8 cellular contexts compared by ENCODE assay signal in genomic region chr17:81870155-81870977, GRCh38. TPM values are rescaled to one million over a fixed set of nuclear protein-coding genes. Genes with fewer than 3 reads are reported as not detected.
DNase-seq lines count a peak whose midpoint lies in the region; ATAC-seq, FAIRE-seq and TF ChIP-seq lines count a peak whose summit lies in the region.

No MANE protein-coding gene starts in this region.

- no peaks in the 10 kb centered on the region for H3K9me3 Mint-ChIP-seq in stimulated activated naive CD8-positive, alpha-beta T cell treated with anti-CD3 and anti-CD28 coated beads, Interleukin-15, Interleukin-2, amounts not matched to agents 100 ng/mL and 50 ng/mL, for 24 hours

- H2AFZ ChIP-seq in HepG2 (ENCODE audit: low read length) = no peak overlapping the region

- TF ChIP-seq EP300 in HepG2 (IDR thresholded peaks at IDR 0.05; ENCODE audit: low read depth in 2 of 2, low read length in 2 of 2) = no peak
- TF ChIP-seq EP300 in HepG2 (CRISPR knock-in tag; IDR thresholded peaks at IDR 0.05; ENCODE audit: borderline replicate concordance) = no peak

- TF ChIP-seq CTCF in HepG2 (CRISPR knock-in tag; IDR thresholded peaks at IDR 0.05) = no peak

- peak; percentile 14 for ATAC-seq in HG02973 (IDR thresholded peaks at IDR 0.05; ENCODE audit: unreplicated experiment)
- peak; percentile 3 for ATAC-seq in HepG2
- ATAC-seq in HG02571 (IDR thresholded peaks at IDR 0.05; ENCODE audit: unreplicated experiment) = no peak

- H3K36me3 Mint-ChIP-seq in stimulated activated naive CD8-positive, alpha-beta T cell treated with anti-CD3 and anti-CD28 coated beads, Interleukin-15, Interleukin-2, amounts not matched to agents 100 ng/mL and 50 ng/mL, for 24 hours (ENCODE audit: low read depth) = peaks cover 23% of the 10 kb centered on the region

- WGBS in HepG2 (ENCODE audit: low lambda C conversion rate) = 0% methylated on average over 8 of the region's 64 CpGs

- H3K79me2 ChIP-seq in HepG2 (ENCODE audit: insufficient read depth, low read length) = peaks cover 24% of the 10 kb centered on the region

- TF ChIP-seq RAD21 in HepG2 (CRISPR knock-in tag; IDR thresholded peaks at IDR 0.05) = no peak; the same call in 1 of the 2 replicates

- no peaks in the 10 kb centered on the region for H3K9me3 ChIP-seq in SK-N-MC (ENCODE audit: low read depth, low read length)
- H3K9me3 ChIP-seq in HepG2 (ENCODE audit: low read length) = no peaks in the 10 kb centered on the region

- H3K27ac ChIP-seq in SK-N-MC (peak overlapping the region; percentile 81), HepG2 (ENCODE audit: extremely low read length, insufficient read depth, low read length) (peak overlapping the region; percentile 80)

- H3K4me3 ChIP-seq in SK-N-MC = peak overlapping the region; percentile 82
- peak overlapping the region; percentile 72 to 92 (median 85) for H3K4me3 ChIP-seq in HepG2 (replicated peaks in 1 of 3; ENCODE audit: insufficient read depth in 1 of 3, low read depth in 2 of 3, low read length in 3 of 3)

- peaks cover 63% of the 10 kb centered on the region for H3K4me1 Mint-ChIP-seq in stimulated activated naive CD8-positive, alpha-beta T cell treated with anti-CD3 and anti-CD28 coated beads, Interleukin-15, Interleukin-2, amounts not matched to agents 100 ng/mL and 50 ng/mL, for 24 hours (ENCODE audit: low read depth)

- H3K27me3 Mint-ChIP-seq in stimulated activated naive CD8-positive, alpha-beta T cell treated with anti-CD3 and anti-CD28 coated beads, Interleukin-15, Interleukin-2, amounts not matched to agents 100 ng/mL and 50 ng/mL, for 24 hours = no peaks in the 10 kb centered on the region

- CTCF ChIA-PET in HepG2 (lab: Yijun Ruan, JAX; ENCODE audit: low intra/inter-chr PET ratio, low total read pairs) = interaction anchor here (1.4 kb wide), 1 partner anchor 151 kb away, joined by 3 read pairs; no protein-coding TSS in a partner anchor

- no TSS peak for BruUV-seq in HepG2 (replicated peaks; lab: Mats Ljungman, UMichigan)

- H3K4me3 Mint-ChIP-seq in stimulated activated naive CD8-positive, alpha-beta T cell treated with anti-CD3 and anti-CD28 coated beads, Interleukin-15, Interleukin-2, amounts not matched to agents 100 ng/mL and 50 ng/mL, for 24 hours = peak overlapping the region; percentile 91

- in situ Hi-C loops in HepG2 (cut with HindIII; ENCODE audit: extremely low pct_ligation_motif_present, low pct_unique_long_range_greater_than_20kb) = no loop called here

- TF ChIP-seq POLR2A in HepG2 (IDR thresholded peaks at IDR 0.05; ENCODE audit: insufficient read depth in 1 of 2, low read depth in 2 of 2, low read length in 2 of 2) = peak in 1 of 2 experiments; percentile 47; a peak in 1 of 4 replicates

- DNase-seq in NCI-H1694 treated with DMSO at 0.1 percent for 48 hours (lab: John Stamatoyannopoulos, UW) (peak; percentile 45), NCI-H1694 (lab: John Stamatoyannopoulos, UW) (no peak), SK-N-MC (ENCODE audit: low read depth, low spot score) (no peak), HepG2 (ENCODE audit: low spot score) (no peak)
- DNase-seq in central memory CD4-positive, alpha-beta T cell = peak; percentile 44

- FAIRE-seq in HepG2 (lab: Jason Lieb, UNC) = no peak

- H3K27ac Mint-ChIP-seq in stimulated activated naive CD8-positive, alpha-beta T cell treated with anti-CD3 and anti-CD28 coated beads, Interleukin-15, Interleukin-2, amounts not matched to agents 100 ng/mL and 50 ng/mL, for 24 hours = peak overlapping the region; percentile 91

- peak overlapping the region; percentile 75 for H3K4me2 ChIP-seq in HepG2 (ENCODE audit: low read depth, low read length)

- POLR2A ChIA-PET in HepG2 (lab: Yijun Ruan, JAX) = interaction anchor here (0.8 to 4.3 kb wide), 20 partner anchors 9 to 232 kb away, joined by 3 to 26 read pairs (median 7); partner anchors contain the start of genes ALYREF, ANAPC11, CENPX and DCXR

- H3K9ac ChIP-seq in SK-N-MC (ENCODE audit: insufficient read length) (peak overlapping the region; percentile 94), HepG2 (ENCODE audit: insufficient read depth, low read depth, low read length) (peak overlapping the region; percentile 88)

- H4K20me1 ChIP-seq in HepG2 (ENCODE audit: insufficient read depth, low read length) = peaks cover 40% of the 10 kb centered on the region; the same call in 1 of the 2 replicates

- H3K27me3 ChIP-seq in HepG2 (ENCODE audit: control insufficient read depth in 1 of 2, insufficient read depth in 2 of 2, low read length in 2 of 2) = no peaks in the 10 kb centered on the region

- H3K36me3 ChIP-seq in SK-N-MC (ENCODE audit: insufficient read depth, low read length) (peaks cover 29% of the 10 kb centered on the region), HepG2 (replicated peaks in 1 of 2; ENCODE audit: control insufficient read depth in 1 of 2, insufficient read depth in 2 of 2, low read length in 2 of 2) (peaks cover 15 to 20% of the 10 kb centered on the region in 2 experiments)

- peaks cover 65% of the 10 kb centered on the region for H3K4me1 ChIP-seq in HepG2 (ENCODE audit: insufficient read depth, low read length)

- intact Hi-C loops in HepG2 (cut with micrococcal nuclease; ENCODE audit: unreplicated experiment) = loop anchor here (5.0 kb wide), 1 partner anchor 42 kb away; the partner anchor contains the start of gene PCYT2

RNA-seq across cellular contexts. Expression of gene ARHGDIA, which starts 0.8 kb away (rescaled TPM):
- 64.0 and 120 TPM in 2 replicates for total RNA-seq in HepG2 (2016; rRNA removed; fragmentation: Illumina TruSeq; extraction: Trizol)
- total RNA-seq in HepG2 (2016; cell fraction: cytosol; rRNA removed; fragmentation: Illumina TruSeq; extraction: Trizol; ENCODE audit: low read depth) = 25.7 and 26.7 TPM in 2 replicates
- total RNA-seq in HepG2 (2016; cell fraction: insoluble cytoplasmic fraction; rRNA removed; fragmentation: Illumina TruSeq; extraction: Trizol) = 73.7 and 111 TPM in 2 replicates
- total RNA-seq in HepG2 (2016; cell fraction: membrane; rRNA removed; fragmentation: Illumina TruSeq; extraction: Trizol) = 68.1 and 73.5 TPM in 2 replicates
- 66.3 and 84.1 TPM in 2 replicates for total RNA-seq in HepG2 (2016; cell fraction: nucleus; rRNA removed; fragmentation: Illumina TruSeq; extraction: Trizol)
- polyA plus RNA-seq in HepG2 (2011; rRNA removed) = 40.0 and 52.1 TPM in 2 replicates
- polyA plus RNA-seq in HepG2 (2011; cell fraction: cytosol; rRNA removed) = 61.3 and 96.2 TPM in 2 replicates
- polyA plus RNA-seq in HepG2 (2011; cell fraction: nucleus; rRNA removed) = 174 and 191 TPM in 2 replicates
- 159 and 169 TPM in 2 replicates for polyA plus RNA-seq in HepG2 (2012)
- 89.7 and 102 TPM in 2 replicates for polyA plus RNA-seq in HepG2 (2016; cell fraction: cytosol; fragmentation: Illumina TruSeq; extraction: Trizol; ENCODE audit: low read depth)
- 221 and 287 TPM in 2 replicates for polyA plus RNA-seq in HepG2 (2016; cell fraction: insoluble cytoplasmic fraction; fragmentation: Illumina TruSeq; extraction: Trizol; ENCODE audit: low read depth)
- 171 and 188 TPM in 2 replicates for polyA plus RNA-seq in HepG2 (2016; cell fraction: membrane; fragmentation: Illumina TruSeq; extraction: Trizol; ENCODE audit: low read depth)
- polyA plus RNA-seq in HepG2 (2016; cell fraction: nucleus; fragmentation: Illumina TruSeq; extraction: Trizol; ENCODE audit: insufficient read depth, low read depth) = 248 and 249 TPM in 2 replicates
- polyA minus RNA-seq in HepG2 (2011; rRNA and poly(A)+ RNA removed; ENCODE audit: low replicate concordance) = 35.7 and 46.7 TPM in 2 replicates
- 54.0 and 54.8 TPM in 2 replicates for polyA minus RNA-seq in HepG2 (2011; cell fraction: cytosol; rRNA and poly(A)+ RNA removed)
- 52.7 and 57.6 TPM in 2 replicates for polyA minus RNA-seq in HepG2 (2011; cell fraction: nucleus; rRNA and poly(A)+ RNA removed)

RNA-seq across cellular contexts. Expression of gene P4HB, which starts 10.0 kb away (rescaled TPM):
- 337 and 782 TPM in 2 replicates for total RNA-seq in HepG2 (2016; rRNA removed; fragmentation: Illumina TruSeq; extraction: Trizol)
- 162 and 167 TPM in 2 replicates for total RNA-seq in HepG2 (2016; cell fraction: cytosol; rRNA removed; fragmentation: Illumina TruSeq; extraction: Trizol; ENCODE audit: low read depth)
- total RNA-seq in HepG2 (2016; cell fraction: insoluble cytoplasmic fraction; rRNA removed; fragmentation: Illumina TruSeq; extraction: Trizol) = 282 and 813 TPM in 2 replicates
- total RNA-seq in HepG2 (2016; cell fraction: membrane; rRNA removed; fragmentation: Illumina TruSeq; extraction: Trizol) = 299 and 300 TPM in 2 replicates
- 801 and 884 TPM in 2 replicates for total RNA-seq in HepG2 (2016; cell fraction: nucleus; rRNA removed; fragmentation: Illumina TruSeq; extraction: Trizol)
- 181 and 185 TPM in 2 replicates for polyA plus RNA-seq in HepG2 (2011; rRNA removed)
- 150 and 176 TPM in 2 replicates for polyA plus RNA-seq in HepG2 (2011; cell fraction: cytosol; rRNA removed)
- 517 and 557 TPM in 2 replicates for polyA plus RNA-seq in HepG2 (2011; cell fraction: nucleus; rRNA removed)
- 1,462 and 1,524 TPM in 2 replicates for polyA plus RNA-seq in HepG2 (2012)
- 236 TPM in 2 replicates for polyA plus RNA-seq in HepG2 (2016; cell fraction: cytosol; fragmentation: Illumina TruSeq; extraction: Trizol; ENCODE audit: low read depth)
- 494 and 566 TPM in 2 replicates for polyA plus RNA-seq in HepG2 (2016; cell fraction: insoluble cytoplasmic fraction; fragmentation: Illumina TruSeq; extraction: Trizol; ENCODE audit: low read depth)
- polyA plus RNA-seq in HepG2 (2016; cell fraction: membrane; fragmentation: Illumina TruSeq; extraction: Trizol; ENCODE audit: low read depth) = 378 and 399 TPM in 2 replicates
- 2,290 and 2,428 TPM in 2 replicates for polyA plus RNA-seq in HepG2 (2016; cell fraction: nucleus; fragmentation: Illumina TruSeq; extraction: Trizol; ENCODE audit: insufficient read depth, low read depth)
- 90.8 and 213 TPM in 2 replicates for polyA minus RNA-seq in HepG2 (2011; rRNA and poly(A)+ RNA removed; ENCODE audit: low replicate concordance)
- 303 and 378 TPM in 2 replicates for polyA minus RNA-seq in HepG2 (2011; cell fraction: cytosol; rRNA and poly(A)+ RNA removed)
- 250 and 278 TPM in 2 replicates for polyA minus RNA-seq in HepG2 (2011; cell fraction: nucleus; rRNA and poly(A)+ RNA removed)

RNA-seq across cellular contexts. Expression of gene ALYREF, which starts 21.0 kb away (rescaled TPM):
- total RNA-seq in HepG2 (2016; rRNA removed; fragmentation: Illumina TruSeq; extraction: Trizol) = 264 and 269 TPM in 2 replicates
- 86.2 and 89.3 TPM in 2 replicates for total RNA-seq in HepG2 (2016; cell fraction: cytosol; rRNA removed; fragmentation: Illumina TruSeq; extraction: Trizol; ENCODE audit: low read depth)
- total RNA-seq in HepG2 (2016; cell fraction: insoluble cytoplasmic fraction; rRNA removed; fragmentation: Illumina TruSeq; extraction: Trizol) = 272 and 275 TPM in 2 replicates
- total RNA-seq in HepG2 (2016; cell fraction: membrane; rRNA removed; fragmentation: Illumina TruSeq; extraction: Trizol) = 108 and 110 TPM in 2 replicates
- 101 and 105 TPM in 2 replicates for total RNA-seq in HepG2 (2016; cell fraction: nucleus; rRNA removed; fragmentation: Illumina TruSeq; extraction: Trizol)
- polyA plus RNA-seq in HepG2 (2011; rRNA removed) = 58.4 and 59.8 TPM in 2 replicates
- 45.3 and 72.1 TPM in 2 replicates for polyA plus RNA-seq in HepG2 (2011; cell fraction: cytosol; rRNA removed)
- 54.3 and 67.4 TPM in 2 replicates for polyA plus RNA-seq in HepG2 (2011; cell fraction: nucleus; rRNA removed)
- polyA plus RNA-seq in HepG2 (2012) = 42.1 and 68.4 TPM in 2 replicates
- polyA plus RNA-seq in HepG2 (2016; cell fraction: cytosol; fragmentation: Illumina TruSeq; extraction: Trizol; ENCODE audit: low read depth) = 78.5 and 81.9 TPM in 2 replicates
- polyA plus RNA-seq in HepG2 (2016; cell fraction: insoluble cytoplasmic fraction; fragmentation: Illumina TruSeq; extraction: Trizol; ENCODE audit: low read depth) = 267 TPM in 2 replicates
- polyA plus RNA-seq in HepG2 (2016; cell fraction: membrane; fragmentation: Illumina TruSeq; extraction: Trizol; ENCODE audit: low read depth) = 83.5 and 93.6 TPM in 2 replicates
- 158 and 162 TPM in 2 replicates for polyA plus RNA-seq in HepG2 (2016; cell fraction: nucleus; fragmentation: Illumina TruSeq; extraction: Trizol; ENCODE audit: insufficient read depth, low read depth)
- polyA minus RNA-seq in HepG2 (2011; rRNA and poly(A)+ RNA removed; ENCODE audit: low replicate concordance) = 80.4 and 133 TPM in 2 replicates
- polyA minus RNA-seq in HepG2 (2011; cell fraction: cytosol; rRNA and poly(A)+ RNA removed) = 40.2 and 48.3 TPM in 2 replicates
- 44.9 and 56.4 TPM in 2 replicates for polyA minus RNA-seq in HepG2 (2011; cell fraction: nucleus; rRNA and poly(A)+ RNA removed)

RNA-seq across cellular contexts. Expression of gene ANAPC11, which starts 21.2 kb away (rescaled TPM):
- 114 and 127 TPM in 2 replicates for total RNA-seq in HepG2 (2016; rRNA removed; fragmentation: Illumina TruSeq; extraction: Trizol)
- total RNA-seq in HepG2 (2016; cell fraction: cytosol; rRNA removed; fragmentation: Illumina TruSeq; extraction: Trizol; ENCODE audit: low read depth) = 131 and 197 TPM in 2 replicates
- 108 and 128 TPM in 2 replicates for total RNA-seq in HepG2 (2016; cell fraction: insoluble cytoplasmic fraction; rRNA removed; fragmentation: Illumina TruSeq; extraction: Trizol)
- total RNA-seq in HepG2 (2016; cell fraction: membrane; rRNA removed; fragmentation: Illumina TruSeq; extraction: Trizol) = 131 and 179 TPM in 2 replicates
- total RNA-seq in HepG2 (2016; cell fraction: nucleus; rRNA removed; fragmentation: Illumina TruSeq; extraction: Trizol) = 50.9 and 64.4 TPM in 2 replicates
- 235 and 250 TPM in 2 replicates for polyA plus RNA-seq in HepG2 (2011; rRNA removed)
- polyA plus RNA-seq in HepG2 (2011; cell fraction: cytosol; rRNA removed) = 444 and 596 TPM in 2 replicates
- polyA plus RNA-seq in HepG2 (2011; cell fraction: nucleus; rRNA removed) = 192 and 202 TPM in 2 replicates
- polyA plus RNA-seq in HepG2 (2012) = 95.6 and 161 TPM in 2 replicates
- 209 and 306 TPM in 2 replicates for polyA plus RNA-seq in HepG2 (2016; cell fraction: cytosol; fragmentation: Illumina TruSeq; extraction: Trizol; ENCODE audit: low read depth)
- 119 and 120 TPM in 2 replicates for polyA plus RNA-seq in HepG2 (2016; cell fraction: insoluble cytoplasmic fraction; fragmentation: Illumina TruSeq; extraction: Trizol; ENCODE audit: low read depth)
- 162 and 209 TPM in 2 replicates for polyA plus RNA-seq in HepG2 (2016; cell fraction: membrane; fragmentation: Illumina TruSeq; extraction: Trizol; ENCODE audit: low read depth)
- polyA plus RNA-seq in HepG2 (2016; cell fraction: nucleus; fragmentation: Illumina TruSeq; extraction: Trizol; ENCODE audit: insufficient read depth, low read depth) = 107 and 109 TPM in 2 replicates
- polyA minus RNA-seq in HepG2 (2011; rRNA and poly(A)+ RNA removed; ENCODE audit: low replicate concordance) = 68.6 and 147 TPM in 2 replicates
- polyA minus RNA-seq in HepG2 (2011; cell fraction: cytosol; rRNA and poly(A)+ RNA removed) = 32.2 and 42.7 TPM in 2 replicates
- 23.0 and 25.9 TPM in 2 replicates for polyA minus RNA-seq in HepG2 (2011; cell fraction: nucleus; rRNA and poly(A)+ RNA removed)

RNA-seq across cellular contexts. Expression of gene NPB, which starts 31.7 kb away (rescaled TPM):
- total RNA-seq in HepG2 (2016; rRNA removed; fragmentation: Illumina TruSeq; extraction: Trizol) = 0.56 and 0.93 TPM in 2 replicates
- 0.97 and 1.1 TPM in 2 replicates for total RNA-seq in HepG2 (2016; cell fraction: cytosol; rRNA removed; fragmentation: Illumina TruSeq; extraction: Trizol; ENCODE audit: low read depth)
- total RNA-seq in HepG2 (2016; cell fraction: insoluble cytoplasmic fraction; rRNA removed; fragmentation: Illumina TruSeq; extraction: Trizol) = 0.34 and 0.69 TPM in 2 replicates
- total RNA-seq in HepG2 (2016; cell fraction: membrane; rRNA removed; fragmentation: Illumina TruSeq; extraction: Trizol) = 0.59 and 0.69 TPM in 2 replicates
- total RNA-seq in HepG2 (2016; cell fraction: nucleus; rRNA removed; fragmentation: Illumina TruSeq; extraction: Trizol) = 0.31 and 0.44 TPM in 2 replicates
- polyA plus RNA-seq in HepG2 (2011; rRNA removed) = 0.11 and 0.22 TPM in 2 replicates
- polyA plus RNA-seq in HepG2 (2011; cell fraction: cytosol; rRNA removed) = 0.59 and 0.70 TPM in 2 replicates
- 0.52 and 0.66 TPM in 2 replicates for polyA plus RNA-seq in HepG2 (2011; cell fraction: nucleus; rRNA removed)
- 1.6 TPM in 1 of 2 replicates, not detected in the other for polyA plus RNA-seq in HepG2 (2012)
- 1.2 and 1.7 TPM in 2 replicates for polyA plus RNA-seq in HepG2 (2016; cell fraction: cytosol; fragmentation: Illumina TruSeq; extraction: Trizol; ENCODE audit: low read depth)
- polyA plus RNA-seq in HepG2 (2016; cell fraction: insoluble cytoplasmic fraction; fragmentation: Illumina TruSeq; extraction: Trizol; ENCODE audit: low read depth) = 0.17 and 0.43 TPM in 2 replicates
- polyA plus RNA-seq in HepG2 (2016; cell fraction: membrane; fragmentation: Illumina TruSeq; extraction: Trizol; ENCODE audit: low read depth) = 0.80 and 0.88 TPM in 2 replicates
- polyA plus RNA-seq in HepG2 (2016; cell fraction: nucleus; fragmentation: Illumina TruSeq; extraction: Trizol; ENCODE audit: insufficient read depth, low read depth) = 1.3 TPM in 1 of 2 replicates, not detected in the other
- 0.80 and 1.6 TPM in 2 replicates for polyA minus RNA-seq in HepG2 (2011; rRNA and poly(A)+ RNA removed; ENCODE audit: low replicate concordance)
- polyA minus RNA-seq in HepG2 (2011; cell fraction: cytosol; rRNA and poly(A)+ RNA removed) = 0.53 TPM in 1 of 2 replicates, not detected in the other
- 0.26 and 0.75 TPM in 2 replicates for polyA minus RNA-seq in HepG2 (2011; cell fraction: nucleus; rRNA and poly(A)+ RNA removed)

Comparison
In these comparisons a context has a peak if more than half of its experiments do, and no peak if none do; other contexts are left out.
1. DNase-seq: peak in NCI-H1694 treated with DMSO at 0.1 percent for 48 hours (single experiment) and central memory CD4-positive, alpha-beta T cell (single experiment); none in NCI-H1694 (single experiment), SK-N-MC (single experiment) and HepG2 (single experiment).